13 cellular contexts compared by ENCODE assay signal in genomic region chr1:192941722-192942411, GRCh38.
DNase-seq lines count a peak whose midpoint lies in the region; ATAC-seq and TF ChIP-seq lines count a peak whose summit lies in the region.
"Had no signal": no experiment of that assay in that cellular context is flagged by ENCODE, and none has a peak within 500 bp of the region (broad histone marks: within the 10 kb centered on the region; RNA-seq: fewer than 3 reads in every experiment).

No MANE protein-coding gene starts in this region.

- peaks cover 0 to 2% (median 0%) of the 10 kb centered on the region in 3 donors for H3K27me3 Mint-ChIP-seq in CD14-positive monocyte (ENCODE audit: low read depth in 3 of 3)

- H3K27me3 ChIP-seq in OCI-LY3 (ENCODE audit: low read depth, low read length) (no peaks in the 10 kb centered on the region), dorsolateral prefrontal cortex (no peaks in the 10 kb centered on the region)

- peaks cover 69% of the 10 kb centered on the region for H3K4me1 Mint-ChIP-seq in CD14-positive monocyte

- peaks cover 10% of the 10 kb centered on the region in 2 donors for H3K36me3 Mint-ChIP-seq in CD14-positive monocyte

- no peaks in the 10 kb centered on the region for H4K20me1 ChIP-seq in OCI-LY3 (ENCODE audit: insufficient read depth, low read length)

- TF ChIP-seq CTCF in CD14-positive monocyte (IDR thresholded peaks at IDR 0.05): no peak
- no peak for TF ChIP-seq CTCF in OCI-LY3 (IDR thresholded peaks at IDR 0.05; ENCODE audit: low read depth, low read length)
- no peak for TF ChIP-seq CTCF in dorsolateral prefrontal cortex (IDR thresholded peaks at IDR 0.05 in 54 of 56, conservative IDR thresholded peaks at IDR 0.05 in 2 of 56; ENCODE audit: low read depth in 1 of 56, partially characterized antibody in 56 of 56)

- H2AFZ ChIP-seq in OCI-LY3 (ENCODE audit: low read depth, low read length): peak overlapping the region; percentile 44; the same call in 1 of the 2 replicates
- H2AFZ ChIP-seq: parathyroid adenoma had no signal

- H3K9me3 Mint-ChIP-seq in CD14-positive monocyte: no peaks in the 10 kb centered on the region

- H3K4me1 ChIP-seq in OCI-LY3 (ENCODE audit: low read length): peaks cover 14% of the 10 kb centered on the region
- H3K4me1 ChIP-seq: parathyroid adenoma had no signal

- ATAC-seq in GM19372 (IDR thresholded peaks at IDR 0.05; ENCODE audit: low read depth, unreplicated experiment) (peak; percentile 54), HG03045 (IDR thresholded peaks at IDR 0.05; ENCODE audit: unreplicated experiment) (peak; percentile 40), HG02678 (IDR thresholded peaks at IDR 0.05; ENCODE audit: unreplicated experiment) (no peak)

- H3K27ac ChIP-seq in OCI-LY3 (ENCODE audit: low read length) (no peak overlapping the region), dorsolateral prefrontal cortex (no peak overlapping the region)
- H3K27ac ChIP-seq: parathyroid adenoma had no signal

- H3K9ac ChIP-seq in OCI-LY3 (ENCODE audit: low read length): no peak overlapping the region
- H3K9ac ChIP-seq: parathyroid adenoma had no signal

- no peaks in the 10 kb centered on the region for H3K79me2 ChIP-seq in OCI-LY3 (ENCODE audit: low read length)
- H3K79me2 ChIP-seq: parathyroid adenoma had no signal

- no peaks in the 10 kb centered on the region for H3K9me3 ChIP-seq in OCI-LY3 (ENCODE audit: insufficient read depth, low read length)

- no peak overlapping the region for H3K4me3 Mint-ChIP-seq in CD14-positive monocyte

- H3K4me2 ChIP-seq in OCI-LY3 (ENCODE audit: low read length): peak overlapping the region; percentile 40

- DNase-seq in CD14-positive monocyte (ENCODE audit: low spot score) (no peak), kidney tubule cell (ENCODE audit: low spot score) (no peak), dorsolateral prefrontal cortex (no peak), NCI-H446 (lab: John Stamatoyannopoulos, UW) (no peak)
- DNase-seq: activated CD4-positive, alpha-beta T cell treated with anti-CD3 and anti-CD28 coated beads for 48 hours; KG1; NCI-H2081 treated with DMSO at 0.1 percent for 48 hours; NK-92 treated with Interleukin-12 subunit alpha and Interleukin-12 subunit beta, amount 100 ng/mL, for 24 hours had no signal

- peak overlapping the region; percentile 92 to 98 (median 97) for H3K27ac Mint-ChIP-seq in CD14-positive monocyte

- intact Hi-C loops in CD14-positive monocyte (cut with micrococcal nuclease) (loop anchor here in 1 of 2 donors (10.0 kb wide), 1 partner anchor 337 kb away; no protein-coding TSS in a partner anchor), dorsolateral prefrontal cortex (cut with DNase I) (no loop called here)

- H3K36me3 ChIP-seq in OCI-LY3 (replicated peaks; ENCODE audit: low read depth, low read length): no peaks in the 10 kb centered on the region

- H3K4me3 ChIP-seq in OCI-LY3 (ENCODE audit: low read length) (no peak overlapping the region), dorsolateral prefrontal cortex (no peak overlapping the region)
